8 cellular contexts compared by ENCODE assay signal in genomic region chr3:197792019-197792647, GRCh38. TPM values are rescaled to one million over a fixed set of nuclear protein-coding genes. Genes with fewer than 3 reads are reported as not detected.
DNase-seq lines count a peak whose midpoint lies in the region; ATAC-seq, FAIRE-seq and TF ChIP-seq lines count a peak whose summit lies in the region.

No MANE protein-coding gene starts in this region.

- peak overlapping the region; percentile 99 for H3K4me3 Mint-ChIP-seq in activated naive CD8-positive, alpha-beta T cell treated with anti-CD3 and anti-CD28 coated beads, Interleukin-2, amount 50 U/mL, for 24 hours
- peak overlapping the region; percentile 97 for H3K4me3 Mint-ChIP-seq in stimulated activated naive CD8-positive, alpha-beta T cell treated with anti-CD3 and anti-CD28 coated beads, Interleukin-15, Interleukin-2, amounts not matched to agents 100 ng/mL and 50 ng/mL, for 24 hours

- H3K27me3 Mint-ChIP-seq in activated naive CD8-positive, alpha-beta T cell treated with anti-CD3 and anti-CD28 coated beads, Interleukin-2, amount 50 U/mL, for 24 hours: no peaks in the 10 kb centered on the region
- H3K27me3 Mint-ChIP-seq in stimulated activated naive CD8-positive, alpha-beta T cell treated with anti-CD3 and anti-CD28 coated beads, Interleukin-15, Interleukin-2, amounts not matched to agents 100 ng/mL and 50 ng/mL, for 24 hours: no peaks in the 10 kb centered on the region

- DNase-seq in GM12891 (ENCODE audit: insufficient read length, low spot score): no peak
- peak; percentile 52 for DNase-seq in NCI-H69 (lab: John Stamatoyannopoulos, UW)
- DNase-seq in activated naive CD8-positive, alpha-beta T cell treated with anti-CD3 and anti-CD28 coated beads, Interleukin-2, amount 50 U/mL, for 24 hours: peak; percentile 30
- DNase-seq in kidney tubule cell (ENCODE audit: low spot score): peak; percentile 40
- DNase-seq in GM12892 (ENCODE audit: insufficient read length): no peak
- no peak for DNase-seq in GM19238 (ENCODE audit: insufficient read length, low spot score)
- DNase-seq in GF-D8 (lab: John Stamatoyannopoulos, UW): no peak

- ATAC-seq in activated naive CD8-positive, alpha-beta T cell treated with anti-CD3 and anti-CD28 coated beads, Interleukin-2, amount 50 U/mL, for 24 hours: no peak

- H3K27ac Mint-ChIP-seq in activated naive CD8-positive, alpha-beta T cell treated with anti-CD3 and anti-CD28 coated beads, Interleukin-2, amount 50 U/mL, for 24 hours: peak overlapping the region; percentile 97
- peak overlapping the region; percentile 86 for H3K27ac Mint-ChIP-seq in stimulated activated naive CD8-positive, alpha-beta T cell treated with anti-CD3 and anti-CD28 coated beads, Interleukin-15, Interleukin-2, amounts not matched to agents 100 ng/mL and 50 ng/mL, for 24 hours

- TF ChIP-seq POLR2A in GM12891 (IDR thresholded peaks at IDR 0.05; ENCODE audit: low read depth, low read length) (no peak), GM12892 (IDR thresholded peaks at IDR 0.05; ENCODE audit: low read depth, low read length) (no peak)

- H3K9me3 Mint-ChIP-seq in activated naive CD8-positive, alpha-beta T cell treated with anti-CD3 and anti-CD28 coated beads, Interleukin-2, amount 50 U/mL, for 24 hours: no peaks in the 10 kb centered on the region
- H3K9me3 Mint-ChIP-seq in stimulated activated naive CD8-positive, alpha-beta T cell treated with anti-CD3 and anti-CD28 coated beads, Interleukin-15, Interleukin-2, amounts not matched to agents 100 ng/mL and 50 ng/mL, for 24 hours: no peaks in the 10 kb centered on the region

- peaks cover 56% of the 10 kb centered on the region for H3K4me1 Mint-ChIP-seq in activated naive CD8-positive, alpha-beta T cell treated with anti-CD3 and anti-CD28 coated beads, Interleukin-2, amount 50 U/mL, for 24 hours
- H3K4me1 Mint-ChIP-seq in stimulated activated naive CD8-positive, alpha-beta T cell treated with anti-CD3 and anti-CD28 coated beads, Interleukin-15, Interleukin-2, amounts not matched to agents 100 ng/mL and 50 ng/mL, for 24 hours (ENCODE audit: low read depth): peaks cover 52% of the 10 kb centered on the region

- peaks cover 2% of the 10 kb centered on the region for H3K36me3 Mint-ChIP-seq in activated naive CD8-positive, alpha-beta T cell treated with anti-CD3 and anti-CD28 coated beads, Interleukin-2, amount 50 U/mL, for 24 hours (ENCODE audit: low read depth)
- H3K36me3 Mint-ChIP-seq in stimulated activated naive CD8-positive, alpha-beta T cell treated with anti-CD3 and anti-CD28 coated beads, Interleukin-15, Interleukin-2, amounts not matched to agents 100 ng/mL and 50 ng/mL, for 24 hours (ENCODE audit: low read depth): peaks cover 8% of the 10 kb centered on the region

- FAIRE-seq in GM12891 (lab: Jason Lieb, UNC) (no peak), GM12892 (lab: Jason Lieb, UNC) (no peak)

TF ChIP-seq in GM12891, 5 proteins besides CTCF, POLR2A, EP300 and RAD21:
- TF ChIP-seq TAF1 (IDR thresholded peaks at IDR 0.05; ENCODE audit: low read depth, low read length): peak; percentile 42; the same call in 1 of the 2 replicates
- TF ChIP-seq POLR2AphosphoS5 (IDR thresholded peaks at IDR 0.05; ENCODE audit: low read depth, low read length): no peak; the same call in 1 of the 2 replicates

RNA-seq across cellular contexts. Expression of gene LRCH3, which starts 1.1 kb away (rescaled TPM):
- 19.6 TPM for polyA plus RNA-seq in GM12891 (2012; ENCODE audit: low read depth, missing spikeins)
- 32.9 TPM for polyA plus RNA-seq in GM12892 (2012; ENCODE audit: missing spikeins)

RNA-seq across cellular contexts. Expression of gene FYTTD1, which starts 42.5 kb away (rescaled TPM):
- polyA plus RNA-seq in GM12891 (2012; ENCODE audit: low read depth, missing spikeins): 34.1 TPM
- polyA plus RNA-seq in GM12892 (2012; ENCODE audit: missing spikeins): 56.0 TPM

RNA-seq across cellular contexts. Expression of gene RUBCN, which starts 55.4 kb away (rescaled TPM):
- polyA plus RNA-seq in GM12891 (2012; ENCODE audit: low read depth, missing spikeins): 29.4 TPM
- 22.6 TPM for polyA plus RNA-seq in GM12892 (2012; ENCODE audit: missing spikeins)

Comparison
In these comparisons a context has a peak if more than half of its experiments do, and no peak if none do; other contexts are left out.
1. DNase-seq: peak in NCI-H69 (single experiment), activated naive CD8-positive, alpha-beta T cell treated with anti-CD3 and anti-CD28 coated beads, Interleukin-2, amount 50 U/mL, for 24 hours (single experiment) and kidney tubule cell (single experiment); none in GM12891 (single experiment), GM12892 (single experiment), GM19238 (single experiment) and GF-D8 (single experiment).